In the genomic region with DNA sequence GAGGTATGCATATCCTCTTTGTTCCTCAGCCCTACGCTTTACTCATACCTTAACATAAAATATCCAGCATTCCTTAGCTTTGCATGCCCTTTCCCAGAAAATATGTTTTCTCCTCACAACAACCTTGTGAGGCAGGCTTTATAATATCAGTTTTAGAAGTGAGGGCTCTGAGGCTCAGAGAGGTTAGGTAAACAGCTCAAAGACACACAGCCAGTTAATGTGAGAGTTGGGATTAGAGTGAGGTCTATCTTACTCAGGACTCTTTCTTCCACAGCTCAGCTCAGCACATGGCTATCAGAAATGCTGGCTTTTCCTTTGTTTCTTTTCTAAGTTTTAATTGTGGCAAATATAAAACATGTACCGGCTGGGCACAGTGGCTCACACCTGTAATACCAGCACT, we compare ENCODE assay signal across 29 cellular contexts.
"Had no signal": no experiment of that assay in that cellular context is flagged by ENCODE, and none has a peak within 500 bp of the region (broad histone marks: within the 10 kb centered on the region; RNA-seq: fewer than 3 reads in every experiment).

No MANE protein-coding gene starts in this region.

- H3K4me3 ChIP-seq: colonic mucosa, coronary artery, dorsolateral prefrontal cortex, esophagus muscularis mucosa, esophagus squamous epithelium, gastrocnemius medialis, gastroesophageal sphincter, heart left ventricle, heart right ventricle had no signal

- ATAC-seq: effector memory CD8-positive, alpha-beta T cell; esophagus mucosa; foreskin keratinocyte; gastrocnemius medialis; gastroesophageal sphincter; heart left ventricle; heart right ventricle had no signal

- H3K4me3 Mint-ChIP-seq: dendritic cell treated with granulocyte-macrophage colony-stimulating factor and Interleukin-4, amounts not matched to agents 40 ng/mL and 50 ng/mL, for 4 days; effector memory CD8-positive, alpha-beta T cell; endodermal cell had no signal

- H3K9me3 ChIP-seq: colonic mucosa, gastrocnemius medialis had no signal

- H3K4me1 ChIP-seq: foreskin keratinocyte, gastrocnemius medialis had no signal

- FAIRE-seq: colon, endometrium, endothelial cell of umbilical vein, frontal cortex had no signal

- DNase-seq: colonic mucosa; cortex of kidney; dermis blood vessel endothelial cell; dorsolateral prefrontal cortex; effector CD4-positive, alpha-beta T cell; effector CD8-positive, alpha-beta T cell; effector memory CD4-positive, alpha-beta T cell; effector memory CD8-positive, alpha-beta T cell; endodermal cell; erythroblast; esophagus squamous epithelium; foreskin fibroblast; foreskin keratinocyte; foreskin melanocyte; gastrocnemius medialis; glutamatergic neuron; head of caudate nucleus; heart left ventricle; heart right ventricle had no signal

- H3K27me3 ChIP-seq: colonic mucosa, dorsolateral prefrontal cortex, esophagus muscularis mucosa, esophagus squamous epithelium, gastrocnemius medialis, gastroesophageal sphincter, heart left ventricle, heart right ventricle had no signal

- H3K27ac Mint-ChIP-seq: dendritic cell treated with granulocyte-macrophage colony-stimulating factor and Interleukin-4, amounts not matched to agents 40 ng/mL and 50 ng/mL, for 4 days; effector memory CD8-positive, alpha-beta T cell; endodermal cell had no signal

- H3K27me3 Mint-ChIP-seq: effector memory CD8-positive, alpha-beta T cell had no signal

- H3K27ac ChIP-seq: colonic mucosa, coronary artery, dorsolateral prefrontal cortex, epithelial cell of prostate, esophagus muscularis mucosa, esophagus squamous epithelium, foreskin keratinocyte, gastrocnemius medialis, gastroesophageal sphincter, heart left ventricle, heart right ventricle had no signal

- H3K36me3 ChIP-seq: colonic mucosa, esophagus muscularis mucosa, esophagus squamous epithelium, gastrocnemius medialis, gastroesophageal sphincter, heart left ventricle, heart right ventricle had no signal
